8 cellular contexts compared by ENCODE assay signal in genomic region chr2:68225119-68225632, GRCh38. TPM values are rescaled to one million over a fixed set of nuclear protein-coding genes. Genes with fewer than 3 reads are reported as not detected.
DNase-seq lines count a peak whose midpoint lies in the region; ATAC-seq and TF ChIP-seq lines count a peak whose summit lies in the region.

No MANE protein-coding gene starts in this region.

- no peak overlapping the region for H3K4me2 ChIP-seq in Karpas-422 (ENCODE audit: low read depth, low read length, poor library complexity, severe bottlenecking)

- peak overlapping the region; percentile 67 for H3K27ac Mint-ChIP-seq in T-helper 17 cell

- H3K9me3 ChIP-seq in Karpas-422 (ENCODE audit: low read length) (no peaks in the 10 kb centered on the region), T-helper 17 cell (ENCODE audit: control insufficient read depth, low read length, poor library complexity, severe bottlenecking) (no peaks in the 10 kb centered on the region), sigmoid colon (no peaks in the 10 kb centered on the region)

- intact Hi-C loops in sigmoid colon (cut with DNase I), result no loop called here

- no peaks in the 10 kb centered on the region for H3K27me3 Mint-ChIP-seq in activated T-cell treated with anti-CD3 and anti-CD28 coated beads, Interleukin-2, amount 50 U/mL, for 4 hours (ENCODE audit: low read depth)
- H3K27me3 Mint-ChIP-seq in T-helper 17 cell, result no peaks in the 10 kb centered on the region

- H3K4me1 ChIP-seq in Karpas-422 (ENCODE audit: low read length) (peaks cover 83% of the 10 kb centered on the region), sigmoid colon (peaks cover 0 to 70% (median 59%) of the 10 kb centered on the region in 4 donors)

- H3K4me1 Mint-ChIP-seq in activated T-cell treated with anti-CD3 and anti-CD28 coated beads, Interleukin-2, amount 50 U/mL, for 4 hours (ENCODE audit: low read depth), result peaks cover 91% of the 10 kb centered on the region
- H3K4me1 Mint-ChIP-seq in T-helper 17 cell, result peaks cover 69% of the 10 kb centered on the region

- H3K27ac ChIP-seq in Karpas-422 (ENCODE audit: low read length) (peak overlapping the region; percentile 27; the same call in 1 of the 2 replicates), sigmoid colon (peak overlapping the region in 3 of 4 donors; percentile 36 to 65 (median 60))

- no peak overlapping the region for H3K4me3 ChIP-seq in Karpas-422 (ENCODE audit: low read length)
- H3K4me3 ChIP-seq in fibroblast of villous mesenchyme (ENCODE audit: low read depth, low read length), result no peak overlapping the region
- no peak overlapping the region for H3K4me3 ChIP-seq in sigmoid colon

- no peaks in the 10 kb centered on the region for H3K27me3 ChIP-seq in Karpas-422 (ENCODE audit: low read length)
- H3K27me3 ChIP-seq in sigmoid colon, result no peaks in the 10 kb centered on the region

- 11 to 17% methylated on average over 2 of the region's 2 CpGs for WGBS in sigmoid colon, 2 donors

- no peaks in the 10 kb centered on the region for H3K9me2 ChIP-seq in Karpas-422 (replicated peaks; ENCODE audit: insufficient read depth, low read length)

- H3K36me3 ChIP-seq in Karpas-422 (ENCODE audit: insufficient read depth, low read length) (0 out of 2 replicates have a peak, but pooled peaks cover 10% of the 10 kb centered on the region), sigmoid colon (no peaks in the 10 kb centered on the region)

- peaks cover 2% of the 10 kb centered on the region for H3K36me3 Mint-ChIP-seq in activated T-cell treated with anti-CD3 and anti-CD28 coated beads, Interleukin-2, amount 50 U/mL, for 4 hours (ENCODE audit: insufficient read depth)
- no peaks in the 10 kb centered on the region for H3K36me3 Mint-ChIP-seq in T-helper 17 cell (ENCODE audit: low read depth)

- ATAC-seq in activated T-cell treated with anti-CD3 and anti-CD28 coated beads, Interleukin-2, amount 50 U/mL, for 4 hours, result peak; percentile 34 to 56
- ATAC-seq in GM21723 (IDR thresholded peaks at IDR 0.05; ENCODE audit: unreplicated experiment) (peak; percentile 85), T-helper 17 cell (peak; percentile 88)

- H4K20me1 ChIP-seq in Karpas-422 (ENCODE audit: insufficient read depth, low read depth, low read length), result peaks cover 17% of the 10 kb centered on the region

- peaks cover 100% of the 10 kb centered on the region for H3K79me2 ChIP-seq in Karpas-422 (ENCODE audit: low read length)

- no peaks in the 10 kb centered on the region for H3K9me3 Mint-ChIP-seq in activated T-cell treated with anti-CD3 and anti-CD28 coated beads, Interleukin-2, amount 50 U/mL, for 4 hours

- peak; percentile 37 for TF ChIP-seq CTCF in fibroblast of villous mesenchyme (IDR thresholded peaks at IDR 0.05; ENCODE audit: insufficient read depth, low read depth, low read length)
- TF ChIP-seq CTCF in sigmoid colon (IDR thresholded peaks at IDR 0.05), result no peak

- H3K4me3 Mint-ChIP-seq in activated T-cell treated with anti-CD3 and anti-CD28 coated beads, Interleukin-2, amount 50 U/mL, for 4 hours, result no peak overlapping the region
- peak overlapping the region; percentile 50 for H3K4me3 Mint-ChIP-seq in T-helper 17 cell

- H3K9ac ChIP-seq in Karpas-422 (ENCODE audit: low read length), result no peak overlapping the region

- H2AFZ ChIP-seq in Karpas-422 (ENCODE audit: low read length), result no peak overlapping the region

- TF ChIP-seq EP300 in sigmoid colon (IDR thresholded peaks at IDR 0.05), result no peak

- no peak for DNase-seq in activated T-cell treated with anti-CD3 and anti-CD28 coated beads, Interleukin-2, amount 50 U/mL, for 4 hours
- DNase-seq in activated T-cell treated with anti-CD3 and anti-CD28 coated beads for 4 hours, result no peak
- DNase-seq in Karpas-422, result no peak
- no peak for DNase-seq in T-helper 17 cell
- peak; percentile 46 for DNase-seq in fibroblast of villous mesenchyme (ENCODE audit: low read depth)
- DNase-seq in sigmoid colon, result no peak
- no peak for DNase-seq in mucosa of gallbladder (ENCODE audit: low spot score)

- TF ChIP-seq POLR2A in sigmoid colon (IDR thresholded peaks at IDR 0.05), result no peak

RNA-seq across cellular contexts. Expression of gene PPP3R1, which starts 27.2 kb away (rescaled TPM):
- 10 to 100 TPM; 73.5 to 84.0 (median 74.2) TPM for total RNA-seq in activated T-cell treated with anti-CD3 and anti-CD28 coated beads, Interleukin-2, amount 50 U/mL, for 4 hours
- total RNA-seq in Karpas-422 (2014; rRNA removed; shearing (Covaris generic); ENCODE audit: low replicate concordance), result 24.1 and 55.9 TPM in 2 replicates
- total RNA-seq in T-helper 17 cell, result 10 to 100 TPM; 60.3 to 83.9 TPM
- total RNA-seq in fibroblast of villous mesenchyme, result 28.0 and 38.4 TPM in 2 replicates
- 10 to 100 TPM; 28.4 to 38.5 (median 36.6) TPM for total RNA-seq in sigmoid colon
- 10 to 100 TPM; 17.4 to 28.8 (median 27.5) TPM for polyA plus RNA-seq in sigmoid colon
- 47.7 TPM for total RNA-seq in mucosa of gallbladder
